18 cellular contexts compared by ENCODE assay signal in the genomic region with DNA sequence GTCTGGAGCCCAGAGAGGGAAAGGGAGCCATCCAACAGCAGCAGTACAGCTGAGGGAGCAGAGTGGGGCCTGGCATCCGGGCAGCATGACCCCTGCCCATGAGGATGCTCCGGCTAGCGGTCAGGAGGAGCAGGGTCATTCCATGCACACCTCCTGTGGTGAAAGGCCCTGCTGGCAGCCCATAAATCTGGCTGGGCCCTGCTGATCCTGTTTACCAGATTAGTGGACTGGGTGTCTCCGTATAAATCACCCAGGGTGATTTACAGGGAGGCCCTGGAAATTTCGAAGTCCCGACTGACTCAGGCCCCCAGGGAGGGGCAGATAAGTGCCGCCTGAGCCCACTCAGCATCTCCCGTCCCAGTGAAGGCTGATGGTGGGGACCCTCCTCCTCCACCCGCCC.
"Had no signal": no experiment of that assay in that cellular context is flagged by ENCODE, and none has a peak within 500 bp of the region (broad histone marks: within the 10 kb centered on the region; RNA-seq: fewer than 3 reads in every experiment).

No MANE protein-coding gene starts in this region.

- ATAC-seq: foreskin keratinocyte; left colon; left ventricle myocardium superior; naive thymus-derived CD8-positive, alpha-beta T cell; stimulated activated naive CD8-positive, alpha-beta T cell treated with anti-CD3 and anti-CD28 coated beads, Interleukin-15, Interleukin-2, amounts not matched to agents 100 U/mL and 50 U/mL, for 24 hours had no signal

- H3K27me3 ChIP-seq: colonic mucosa, foreskin keratinocyte, sigmoid colon, thyroid gland, upper lobe of left lung, uterus had no signal

- DNase-seq: colonic mucosa; effector CD4-positive, alpha-beta T cell; endodermal cell; erythroblast; foreskin keratinocyte; left colon; left ventricle myocardium superior; mesendoderm; naive thymus-derived CD8-positive, alpha-beta T cell; posterior cingulate gyrus; sigmoid colon; stimulated activated naive CD8-positive, alpha-beta T cell treated with anti-CD3 and anti-CD28 coated beads, Interleukin-15, Interleukin-2, amounts not matched to agents 100 U/mL and 50 U/mL, for 24 hours; thyroid gland; uterus had no signal

- H3K36me3 Mint-ChIP-seq: naive thymus-derived CD8-positive, alpha-beta T cell had no signal

- H3K36me3 ChIP-seq: colonic mucosa, sigmoid colon, suprapubic skin, thyroid gland, upper lobe of left lung, uterus had no signal

- H3K4me1 Mint-ChIP-seq: endodermal cell; naive thymus-derived CD8-positive, alpha-beta T cell had no signal

- H3K4me3 Mint-ChIP-seq: endodermal cell; naive thymus-derived CD8-positive, alpha-beta T cell had no signal

- H3K27ac Mint-ChIP-seq: endodermal cell; naive thymus-derived CD8-positive, alpha-beta T cell had no signal

- H3K9me3 ChIP-seq: colonic mucosa, sigmoid colon, suprapubic skin, thyroid gland, upper lobe of left lung, uterus had no signal

- H3K4me3 ChIP-seq: colonic mucosa, lung, sigmoid colon, skin epidermis, suprapubic skin, thyroid gland, upper lobe of left lung, uterus had no signal

- H3K4me1 ChIP-seq: colonic mucosa, foreskin keratinocyte, suprapubic skin, thyroid gland, uterus had no signal

- H3K27ac ChIP-seq: colonic mucosa, foreskin keratinocyte, sigmoid colon, skin epidermis, suprapubic skin, thyroid gland, upper lobe of left lung, uterus had no signal
